Comparison of ENCODE assay signal across 1 cellular context in genomic region chr11:130709531-130709930, GRCh38.
TF ChIP-seq lines count a peak whose summit lies in the region.

No MANE protein-coding gene starts in this region.

TF ChIP-seq in HepG2, 621 proteins besides CTCF, POLR2A, EP300 and RAD21:
- TF ChIP-seq, protein P1, sequence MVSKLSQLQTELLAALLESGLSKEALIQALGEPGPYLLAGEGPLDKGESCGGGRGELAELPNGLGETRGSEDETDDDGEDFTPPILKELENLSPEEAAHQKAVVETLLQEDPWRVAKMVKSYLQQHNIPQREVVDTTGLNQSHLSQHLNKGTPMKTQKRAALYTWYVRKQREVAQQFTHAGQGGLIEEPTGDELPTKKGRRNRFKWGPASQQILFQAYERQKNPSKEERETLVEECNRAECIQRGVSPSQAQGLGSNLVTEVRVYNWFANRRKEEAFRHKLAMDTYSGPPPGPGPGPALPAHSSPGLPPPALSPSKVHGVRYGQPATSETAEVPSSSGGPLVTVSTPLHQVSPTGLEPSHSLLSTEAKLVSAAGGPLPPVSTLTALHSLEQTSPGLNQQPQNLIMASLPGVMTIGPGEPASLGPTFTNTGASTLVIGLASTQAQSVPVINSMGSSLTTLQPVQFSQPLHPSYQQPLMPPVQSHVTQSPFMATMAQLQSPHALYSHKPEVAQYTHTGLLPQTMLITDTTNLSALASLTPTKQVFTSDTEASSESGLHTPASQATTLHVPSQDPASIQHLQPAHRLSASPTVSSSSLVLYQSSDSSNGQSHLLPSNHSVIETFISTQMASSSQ (IDR thresholded peaks at IDR 0.05; ENCODE audit: low read depth) = no peak
- TF ChIP-seq, protein P1 (CRISPR knock-in tag; IDR thresholded peaks at IDR 0.05; ENCODE audit: borderline replicate concordance) = no peak
- no peak for TF ChIP-seq ZMAT3 (CRISPR knock-in tag; conservative IDR thresholded peaks at IDR 0.05)
- TF ChIP-seq ZFP91 (CRISPR knock-in tag; IDR thresholded peaks at IDR 0.05; ENCODE audit: borderline replicate concordance) = no peak
- no peak for TF ChIP-seq GLMP (CRISPR knock-in tag; IDR thresholded peaks at IDR 0.05; ENCODE audit: borderline replicate concordance)
- no peak for TF ChIP-seq SMARCC2 (IDR thresholded peaks at IDR 0.05)
- TF ChIP-seq POLR2G (IDR thresholded peaks at IDR 0.05; ENCODE audit: low read depth, low read length) = no peak
- no peak for TF ChIP-seq ZNF343 (CRISPR knock-in tag; IDR thresholded peaks at IDR 0.05)
- TF ChIP-seq ZNF761 (CRISPR knock-in tag; conservative IDR thresholded peaks at IDR 0.05) = no peak
- no peak for TF ChIP-seq CEBPG (CRISPR knock-in tag; IDR thresholded peaks at IDR 0.05)
- TF ChIP-seq HIVEP1 (CRISPR knock-in tag; IDR thresholded peaks at IDR 0.05) = no peak
- no peak for TF ChIP-seq ZKSCAN5 (CRISPR knock-in tag; IDR thresholded peaks at IDR 0.05)
- TF ChIP-seq ZNF432 (CRISPR knock-in tag; IDR thresholded peaks at IDR 0.05; ENCODE audit: borderline replicate concordance) = no peak
TF ChIP-seq in HepG2: peak in this region for 0.
